ENCODE assay signal across 2 cellular contexts in genomic region chr3:15300318-15301078, GRCh38.
A peak's percentile ranks its signal among the peaks of the same experiment; 100 is the strongest.
TF ChIP-seq lines count a peak whose summit lies in the region.

No MANE protein-coding gene starts in this region.

TF ChIP-seq in liver, 16 proteins besides CTCF, POLR2A, EP300 and RAD21 (continued from another document):
- no peak for TF ChIP-seq RXRA (IDR thresholded peaks at IDR 0.05)
- TF ChIP-seq MAX (IDR thresholded peaks at IDR 0.05) = peak; percentile 20
- peak; percentile 86 for TF ChIP-seq NR2F2 (IDR thresholded peaks at IDR 0.05)
- TF ChIP-seq HNF4G (IDR thresholded peaks at IDR 0.05) = no peak
- peak; percentile 19 to 26 for TF ChIP-seq JUND (IDR thresholded peaks at IDR 0.05)
- TF ChIP-seq ATF3 (IDR thresholded peaks at IDR 0.05) = no peak

TF ChIP-seq in HepG2, 621 proteins besides CTCF, POLR2A, EP300 and RAD21 (continued from another document):
- TF ChIP-seq U2AF1 (optimal IDR thresholded peaks at IDR 0.05; ENCODE audit: low read depth, low read length) = no peak
- no peak for TF ChIP-seq MAFK (conservative IDR thresholded peaks at IDR 0.05 in 1 of 2, IDR thresholded peaks at IDR 0.05 in 1 of 2; ENCODE audit: low read length in 2 of 2)
- TF ChIP-seq HMGA1 (CRISPR knock-in tag; conservative IDR thresholded peaks at IDR 0.05) = no peak
- no peak for TF ChIP-seq ZNF724P (CRISPR knock-in tag; IDR thresholded peaks at IDR 0.05; ENCODE audit: borderline replicate concordance)
- no peak for TF ChIP-seq ETV5 (CRISPR knock-in tag; IDR thresholded peaks at IDR 0.05; ENCODE audit: borderline replicate concordance)
- TF ChIP-seq ZNF780A (CRISPR knock-in tag; IDR thresholded peaks at IDR 0.05) = no peak
- TF ChIP-seq ZFP36 (IDR thresholded peaks at IDR 0.05; ENCODE audit: borderline replicate concordance, low read depth, low read length, partially characterized antibody) = no peak
- no peak for TF ChIP-seq ZBTB26 (CRISPR knock-in tag; IDR thresholded peaks at IDR 0.05; ENCODE audit: borderline replicate concordance)
- TF ChIP-seq DBP (CRISPR knock-in tag; IDR thresholded peaks at IDR 0.05; ENCODE audit: not compliant biosample characterization) = no peak
- no peak for TF ChIP-seq ZNF24 (IDR thresholded peaks at IDR 0.05)
- no peak for TF ChIP-seq BRF2 (CRISPR knock-in tag; IDR thresholded peaks at IDR 0.05)
- TF ChIP-seq DRAP1 (CRISPR knock-in tag; IDR thresholded peaks at IDR 0.05) = no peak
